25 cellular contexts compared by ENCODE assay signal in the genomic region with DNA sequence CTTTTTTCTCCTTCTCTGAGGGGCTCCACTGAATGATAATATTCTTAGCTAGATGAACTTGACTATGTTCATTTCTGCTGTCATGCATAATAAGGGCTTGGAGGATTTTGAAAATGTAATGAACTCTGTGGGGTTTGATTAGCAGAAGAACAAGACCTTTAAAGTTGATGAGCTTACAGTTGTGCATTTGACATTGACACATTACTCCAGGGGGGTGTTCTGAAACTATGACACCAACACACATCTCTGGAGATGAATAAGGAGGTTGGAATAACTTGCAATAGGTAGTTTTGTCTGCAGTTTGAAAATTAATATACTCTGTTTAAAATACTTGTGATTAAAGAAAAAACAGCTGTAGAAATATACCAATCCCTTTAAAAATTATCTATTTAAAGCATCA.
"Had no signal": no experiment of that assay in that cellular context is flagged by ENCODE, and none has a peak within 500 bp of the region (broad histone marks: within the 10 kb centered on the region; RNA-seq: fewer than 3 reads in every experiment).

No MANE protein-coding gene starts in this region.

- H3K9me3 Mint-ChIP-seq: dendritic cell treated with granulocyte-macrophage colony-stimulating factor and Interleukin-4, amounts not matched to agents 40 ng/mL and 50 ng/mL, for 4 days; effector memory CD8-positive, alpha-beta T cell; endodermal cell; naive thymus-derived CD4-positive, alpha-beta T cell had no signal

- H3K9me3 ChIP-seq: esophagus squamous epithelium, gastrocnemius medialis, heart right ventricle, left lung, lower lobe of right lung had no signal

- H3K27ac Mint-ChIP-seq: dendritic cell treated with granulocyte-macrophage colony-stimulating factor and Interleukin-4, amounts not matched to agents 40 ng/mL and 50 ng/mL, for 4 days; effector memory CD8-positive, alpha-beta T cell; endodermal cell; naive thymus-derived CD4-positive, alpha-beta T cell had no signal

- H3K27ac ChIP-seq: epithelial cell of prostate, gastrocnemius medialis, heart right ventricle, left lung, lower lobe of right lung had no signal

- H3K27me3 ChIP-seq: esophagus squamous epithelium, gastrocnemius medialis, heart right ventricle, left lung had no signal

- FAIRE-seq: endometrium, islet of Langerhans, keratinocyte had no signal

- H3K4me3 Mint-ChIP-seq: dendritic cell treated with granulocyte-macrophage colony-stimulating factor and Interleukin-4, amounts not matched to agents 40 ng/mL and 50 ng/mL, for 4 days; effector memory CD8-positive, alpha-beta T cell; endodermal cell; naive thymus-derived CD4-positive, alpha-beta T cell had no signal

- H3K4me1 ChIP-seq: gastrocnemius medialis, lower lobe of right lung had no signal

- H3K4me3 ChIP-seq: coronary artery, esophagus squamous epithelium, gastrocnemius medialis, heart right ventricle, left lung, lower lobe of right lung had no signal

- DNase-seq: effector CD8-positive, alpha-beta T cell; effector memory CD8-positive, alpha-beta T cell; endodermal cell; erythroblast; esophagus squamous epithelium; foreskin fibroblast; foreskin melanocyte; gastrocnemius medialis; glutamatergic neuron; heart right ventricle; hippocampal formation; left cardiac atrium; left lung; left ventricle myocardium superior; lower lobe of right lung; mesenchymal stem cell; midbrain; naive thymus-derived CD4-positive, alpha-beta T cell had no signal

- ATAC-seq: effector memory CD8-positive, alpha-beta T cell; esophagus mucosa; gastrocnemius medialis; heart right ventricle; left cardiac atrium; left lung; left ventricle myocardium superior; lower lobe of right lung; naive thymus-derived CD4-positive, alpha-beta T cell had no signal

- H3K36me3 ChIP-seq: esophagus squamous epithelium, gastrocnemius medialis, heart right ventricle, left lung, lower lobe of right lung had no signal

- H3K27me3 Mint-ChIP-seq: effector memory CD8-positive, alpha-beta T cell; naive thymus-derived CD4-positive, alpha-beta T cell had no signal
